In genomic region chr6:14807971-14808370, GRCh38 we compare ENCODE assay signal across 1 cellular context.
TF ChIP-seq lines count a peak whose summit lies in the region.

No MANE protein-coding gene starts in this region.

TF ChIP-seq in K562, 482 proteins besides CTCF, POLR2A, EP300 and RAD21 (continued from another document):
- no peak for TF ChIP-seq GATAD2B (IDR thresholded peaks at IDR 0.05; ENCODE audit: borderline replicate concordance)
- TF ChIP-seq LARP7 (IDR thresholded peaks at IDR 0.05) = no peak
- TF ChIP-seq ZNF655 (CRISPR knock-in tag; IDR thresholded peaks at IDR 0.05) = no peak
- no peak for TF ChIP-seq ZBTB40 (IDR thresholded peaks at IDR 0.05)
- TF ChIP-seq ZBTB40 (CRISPR knock-in tag; IDR thresholded peaks at IDR 0.05) = no peak
- TF ChIP-seq TRIM28 (IDR thresholded peaks at IDR 0.05) = peak; percentile 89
- no peak for TF ChIP-seq ZNF449 (CRISPR knock-in tag; IDR thresholded peaks at IDR 0.05)
- no peak for TF ChIP-seq NFE2L1 (tag; IDR thresholded peaks at IDR 0.05; ENCODE audit: borderline replicate concordance, low read depth)
- TF ChIP-seq ZNF124 (CRISPR knock-in tag; IDR thresholded peaks at IDR 0.05) = peak; percentile 93
- no peak for TF ChIP-seq ZNF12 (CRISPR knock-in tag; IDR thresholded peaks at IDR 0.05)
- TF ChIP-seq CBFB (CRISPR knock-in tag; IDR thresholded peaks at IDR 0.05) = no peak
- TF ChIP-seq ZNF3 (CRISPR knock-in tag; IDR thresholded peaks at IDR 0.05) = no peak
- no peak for TF ChIP-seq MTA1 (IDR thresholded peaks at IDR 0.05; ENCODE audit: borderline replicate concordance)
- TF ChIP-seq CSDE1 (IDR thresholded peaks at IDR 0.05) = no peak
- TF ChIP-seq CCNT2 (IDR thresholded peaks at IDR 0.05; ENCODE audit: borderline replicate concordance, extremely low read depth, insufficient read length, low read depth, low read length) = no peak
- no peak for TF ChIP-seq ZNF274 (IDR thresholded peaks at IDR 0.05; ENCODE audit: borderline replicate concordance, low read depth, low read length)
- TF ChIP-seq DIDO1 (tag; IDR thresholded peaks at IDR 0.05; ENCODE audit: low read depth) = no peak
- TF ChIP-seq ZFPM2 (CRISPR knock-in tag; IDR thresholded peaks at IDR 0.05) = no peak
- peak in 1 of 2 experiments; percentile 82; a peak in 1 of 3 replicates for TF ChIP-seq CBX3 (IDR thresholded peaks at IDR 0.05; ENCODE audit: borderline replicate concordance in 1 of 2, low read length in 2 of 2)
- no peak for TF ChIP-seq TCF7L2 (IDR thresholded peaks at IDR 0.05; ENCODE audit: low read depth, low read length)
- peak; percentile 58; the same call in 1 of the 2 replicates for TF ChIP-seq ZEB2 (IDR thresholded peaks at IDR 0.05)
- no peak for TF ChIP-seq DPF2 (IDR thresholded peaks at IDR 0.05)
- no peak for TF ChIP-seq HNRNPL (IDR thresholded peaks at IDR 0.05; ENCODE audit: low read depth, low read length)
- no peak for TF ChIP-seq MCM3 (IDR thresholded peaks at IDR 0.05)
- no peak for TF ChIP-seq DDX20 (tag; IDR thresholded peaks at IDR 0.05; ENCODE audit: low read depth)
- TF ChIP-seq ZFX (CRISPR knock-in tag; IDR thresholded peaks at IDR 0.05) = no peak
- TF ChIP-seq CBX1 (IDR thresholded peaks at IDR 0.05; ENCODE audit: low read depth) = peak; percentile 48; the same call in 1 of the 2 replicates
- TF ChIP-seq FOS (IDR thresholded peaks at IDR 0.05; ENCODE audit: extremely low read depth, insufficient read length) = no peak
- TF ChIP-seq KDM5B (IDR thresholded peaks at IDR 0.05; ENCODE audit: insufficient replicate concordance, low read depth, low read length) = no peak
- TF ChIP-seq ATF2 (CRISPR knock-in tag; IDR thresholded peaks at IDR 0.05) = no peak
- TF ChIP-seq PHB2 (IDR thresholded peaks at IDR 0.05; ENCODE audit: low read depth) = no peak
- TF ChIP-seq SMAD3 (CRISPR knock-in tag; conservative IDR thresholded peaks at IDR 0.05) = no peak
- TF ChIP-seq ELF4 (CRISPR knock-in tag; IDR thresholded peaks at IDR 0.05) = no peak
- no peak for TF ChIP-seq ZKSCAN1 (IDR thresholded peaks at IDR 0.05; ENCODE audit: low read depth, low read length)
- no peak for TF ChIP-seq CBX2 (IDR thresholded peaks at IDR 0.05; ENCODE audit: insufficient read depth, low read length, poor library complexity, severe bottlenecking)
- TF ChIP-seq KDM4B (IDR thresholded peaks at IDR 0.05; ENCODE audit: borderline replicate concordance in 2 of 2, low read depth in 1 of 2) = no peak
- TF ChIP-seq NCOA2 (IDR thresholded peaks at IDR 0.05; ENCODE audit: partially characterized antibody in 2 of 2) = no peak
- no peak for TF ChIP-seq MXI1 (IDR thresholded peaks at IDR 0.05; ENCODE audit: low read depth, low read length)
TF ChIP-seq in K562: peak in this region for 8.
